8 cellular contexts compared by ENCODE assay signal in the genomic region with DNA sequence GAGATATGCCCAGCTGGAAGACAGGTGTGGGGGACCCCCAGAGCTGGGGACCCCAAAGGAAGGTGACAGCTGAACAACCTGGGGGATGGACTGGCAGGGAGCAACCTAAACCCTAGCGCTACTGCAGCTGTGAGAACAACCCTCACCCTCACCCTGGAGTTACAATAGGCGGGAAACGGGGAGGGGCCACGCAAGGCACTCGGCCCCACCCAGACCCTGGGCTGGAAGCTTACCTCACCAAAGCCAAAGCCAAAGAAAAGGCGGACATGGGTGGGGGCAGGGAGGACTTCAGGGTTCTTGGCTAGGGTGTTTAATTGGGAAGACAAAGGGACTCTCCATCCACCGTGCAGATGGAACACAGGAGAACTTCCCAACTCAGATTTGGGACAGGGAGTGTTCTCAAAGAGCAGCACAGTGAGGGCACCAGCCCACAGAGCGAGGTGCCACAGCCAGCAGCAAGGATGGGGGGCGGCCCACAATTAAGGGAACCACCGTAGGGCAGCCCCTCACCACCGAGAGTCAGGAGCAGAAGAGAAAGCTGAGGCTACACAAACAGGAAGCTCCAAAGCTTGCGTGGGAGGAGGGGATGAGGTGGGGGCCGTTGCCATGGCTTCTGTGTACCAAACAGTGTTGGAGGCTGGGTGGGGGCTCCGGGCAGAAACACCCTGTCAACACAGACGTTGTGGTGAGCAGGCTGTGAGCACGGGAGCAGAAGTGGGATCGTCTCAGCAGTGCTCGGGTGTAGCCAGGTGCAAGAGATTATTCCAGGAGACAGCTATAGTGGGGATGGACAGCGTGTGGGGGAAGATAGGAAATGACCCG. TPM values are rescaled to one million over a fixed set of nuclear protein-coding genes. Genes with fewer than 3 reads are reported as not detected.
DNase-seq lines count a peak whose midpoint lies in the region; ATAC-seq and TF ChIP-seq lines count a peak whose summit lies in the region.

No MANE protein-coding gene starts in this region.

- H2AFZ ChIP-seq in mammary epithelial cell (ENCODE audit: low read depth, low read length) = no peak overlapping the region

- H3K9me3 ChIP-seq in mammary epithelial cell (replicated peaks; ENCODE audit: insufficient read depth, low read length) = no peaks in the 10 kb centered on the region
- H3K9me3 ChIP-seq in left lung = no peaks in the 10 kb centered on the region

- CTCF ChIA-PET in mammary epithelial cell (lab: Charles Lee; ENCODE audit: low non-redundant PET) = no interaction called here

- H3K27me3 ChIP-seq in mammary epithelial cell (ENCODE audit: insufficient read depth, low read length) (no peaks in the 10 kb centered on the region), left lung (no peaks in the 10 kb centered on the region)

- in situ Hi-C loops in GM13976 (cut with MboI; ENCODE audit: low sequenced_read_pairs, unreplicated experiment) = no loop called here
- in situ Hi-C loops in mammary epithelial cell (cut with MboI; ENCODE audit: low sequenced_read_pairs in 2 of 2) = no loop called here

- H4K20me1 ChIP-seq in mammary epithelial cell (ENCODE audit: insufficient read depth, low read length) = no peaks in the 10 kb centered on the region

- H3K9ac ChIP-seq in mammary epithelial cell (ENCODE audit: insufficient read depth, low read length) = peak overlapping the region; percentile 99

- 3% methylated on average over 19 of the region's 20 CpGs for WGBS in mammary epithelial cell (ENCODE audit: low coverage, missing lambda C conversion rate)

- peaks cover 11% of the 10 kb centered on the region for H3K36me3 ChIP-seq in mammary epithelial cell (ENCODE audit: insufficient read depth, low read length)
- H3K36me3 ChIP-seq in left lung = peaks cover 8 to 28% of the 10 kb centered on the region in 2 donors

- no peak for TF ChIP-seq CTCF in GM13976 (IDR thresholded peaks at IDR 0.05; ENCODE audit: borderline replicate concordance, control extremely low read depth, extremely low read depth, insufficient read depth, missing control alignments)
- TF ChIP-seq CTCF in WI38 (IDR thresholded peaks at IDR 0.05; ENCODE audit: low read depth, low read length) = no peak
- TF ChIP-seq CTCF in mammary epithelial cell (conservative IDR thresholded peaks at IDR 0.05 in 1 of 2, IDR thresholded peaks at IDR 0.05 in 1 of 2; ENCODE audit: extremely low read depth in 1 of 2, insufficient read depth in 1 of 2, low read depth in 1 of 2, low read length in 2 of 2) = no peak
- no peak for TF ChIP-seq CTCF in left lung (IDR thresholded peaks at IDR 0.05)

- BruUV-seq in mammary epithelial cell (replicated peaks; lab: Mats Ljungman, UMichigan) = no TSS peak

- ATAC-seq in HG02759 (IDR thresholded peaks at IDR 0.05; ENCODE audit: unreplicated experiment) (peak; percentile 28), left lung (peak; percentile 62)

- H3K4me2 ChIP-seq in mammary epithelial cell (ENCODE audit: insufficient read depth, low read depth, low read length) = peak overlapping the region; percentile 85

- H3K4me3 ChIP-seq in WI38 (ENCODE audit: low read depth, low read length) = peak overlapping the region; percentile 98
- peak overlapping the region; percentile 62 to 93 (median 77) for H3K4me3 ChIP-seq in mammary epithelial cell (replicated peaks in 1 of 3; ENCODE audit: insufficient read depth in 1 of 3, low read depth in 2 of 3, low read length in 3 of 3)
- H3K4me3 ChIP-seq in left lung = peak overlapping the region; percentile 82 to 92

- H3K27ac ChIP-seq in mammary epithelial cell (ENCODE audit: insufficient read depth, low read depth, low read length) = peak overlapping the region; percentile 98
- peak overlapping the region; percentile 98 for H3K27ac ChIP-seq in left lung

- H3K4me1 ChIP-seq in mammary epithelial cell (ENCODE audit: insufficient read depth, low read length) (peaks cover 32% of the 10 kb centered on the region), left lung (peaks cover 27 to 65% of the 10 kb centered on the region in 2 donors)

- intact Hi-C loops in mammary epithelial cell (cut with micrococcal nuclease) = no loop called here
- intact Hi-C loops in left lung (cut with DNase I) = no loop called here

- H3K79me2 ChIP-seq in mammary epithelial cell (ENCODE audit: insufficient read depth, low read length) = peaks cover 67% of the 10 kb centered on the region

- dilution Hi-C loops in mammary epithelial cell (cut with HindIII; ENCODE audit: low sequenced_read_pairs) = no loop called here

- DNase-seq in GM13976 (ENCODE audit: low spot score) (peak; percentile 86), NCI-H1417 treated with DMSO at 0.1 percent for 48 hours (lab: John Stamatoyannopoulos, UW) (peak; percentile 68), mammary epithelial cell (peak; percentile 84), left lung (peak; percentile 90 to 93), NCI-H524 (lab: John Stamatoyannopoulos, UW) (no peak)
- DNase-seq in stimulated activated CD4-positive, alpha-beta T cell treated with anti-CD3 and anti-CD28 coated beads, Interleukin-4, amount 100 ng/mL, for 48 hours (ENCODE audit: low read depth in 2 of 2) = peak; percentile 49 to 76

RNA-seq across cellular contexts. Expression of gene TAGLN2, which starts 1.9 kb away (rescaled TPM):
- total RNA-seq in mammary epithelial cell (100 to 1,000 TPM; 178 to 454 TPM), left lung (100 to 1,000 TPM; 565 to 617 TPM)
- polyA plus RNA-seq in mammary epithelial cell = 748 TPM
- polyA minus RNA-seq in mammary epithelial cell = 594 TPM

RNA-seq across cellular contexts. Expression of gene IGSF9, which starts 22.0 kb away (rescaled TPM):
- 10 to 100 TPM in 1 of 2 donors, 1 to 10 TPM in 1; 1.2 to 21.9 TPM for total RNA-seq in mammary epithelial cell
- 8.3 TPM for polyA plus RNA-seq in mammary epithelial cell
- polyA minus RNA-seq in mammary epithelial cell = 19.1 TPM
- 1 to 10 TPM; 2.8 to 3.0 TPM for total RNA-seq in left lung

RNA-seq across cellular contexts. Expression of gene CFAP45, which starts 23.4 kb away (rescaled TPM):
- total RNA-seq in mammary epithelial cell (under 1 TPM in 1 of 2 donors, not detected in 1; 0.82 TPM), left lung (1 to 10 TPM; 1.1 to 4.7 TPM)
- 0.36 TPM for polyA plus RNA-seq in mammary epithelial cell
- not detected for polyA minus RNA-seq in mammary epithelial cell

RNA-seq across cellular contexts. Expression of gene SLAMF9, which starts 30.6 kb away (rescaled TPM):
- total RNA-seq in mammary epithelial cell (not detected), left lung (not detected)
- polyA plus RNA-seq in mammary epithelial cell = 0.15 TPM
- not detected for polyA minus RNA-seq in mammary epithelial cell

Comparison
In these comparisons a context has a peak if more than half of its experiments do, and no peak if none do; other contexts are left out.
1. DNase-seq: peak in GM13976 (single experiment), NCI-H1417 treated with DMSO at 0.1 percent for 48 hours (single experiment), mammary epithelial cell (single experiment), left lung (2 of 2) and stimulated activated CD4-positive, alpha-beta T cell treated with anti-CD3 and anti-CD28 coated beads, Interleukin-4, amount 100 ng/mL, for 48 hours (2 of 2); none in NCI-H524 (0 of 2).
2. Peak in every context shown above with its lines, with median percentiles within 50 percentile points of each other: H3K4me3 ChIP-seq.